ENCODE assay signal across 20 cellular contexts in genomic region chr18:58895385-58895784, GRCh38. TPM values are rescaled to one million over a fixed set of nuclear protein-coding genes. Genes with fewer than 3 reads are reported as not detected.
DNase-seq lines count a peak whose midpoint lies in the region; ATAC-seq and TF ChIP-seq lines count a peak whose summit lies in the region.
"Had no signal": no experiment of that assay in that cellular context is flagged by ENCODE, and none has a peak within 500 bp of the region (broad histone marks: within the 10 kb centered on the region; RNA-seq: fewer than 3 reads in every experiment).

No MANE protein-coding gene starts in this region.

- peaks cover 74% of the 10 kb centered on the region for H3K4me1 Mint-ChIP-seq in GM23338
- peaks cover 20% of the 10 kb centered on the region for H3K4me1 Mint-ChIP-seq in T-helper 17 cell
- H3K4me1 Mint-ChIP-seq in glutamatergic neuron (ENCODE audit: low read depth, unreplicated experiment) = peaks cover 62% of the 10 kb centered on the region
- peaks cover 14% of the 10 kb centered on the region for H3K4me1 Mint-ChIP-seq in activated CD4-positive, alpha-beta memory T cell treated with anti-CD3 and anti-CD28 coated beads for 36 hours (ENCODE audit: low read depth)

- H3K27me3 Mint-ChIP-seq in GM23338 (ENCODE audit: insufficient read depth, low read depth, poor library complexity) (peaks cover 15% of the 10 kb centered on the region), T-helper 17 cell (peaks cover 5% of the 10 kb centered on the region), glutamatergic neuron (ENCODE audit: unreplicated experiment) (peaks cover 9% of the 10 kb centered on the region)
- peaks cover 2% of the 10 kb centered on the region for H3K27me3 Mint-ChIP-seq in activated CD4-positive, alpha-beta memory T cell treated with anti-CD3 and anti-CD28 coated beads for 36 hours

- intact Hi-C loops in prostate gland (cut with DNase I) = no loop called here
- intact Hi-C loops in activated CD4-positive, alpha-beta memory T cell treated with anti-CD3 and anti-CD28 coated beads for 36 hours (cut with micrococcal nuclease) = no loop called here

- H3K9me2 ChIP-seq in GM23338 (ENCODE audit: insufficient read depth) = no peaks in the 10 kb centered on the region
- H3K9me2 ChIP-seq in GM23248 (ENCODE audit: insufficient read depth) = no peaks in the 10 kb centered on the region

- ATAC-seq in GM23338 = no peak
- no peak for ATAC-seq in T-helper 17 cell
- ATAC-seq in GM18907 (IDR thresholded peaks at IDR 0.05; ENCODE audit: unreplicated experiment) = no peak

- no peak overlapping the region for H3K4me3 ChIP-seq in GM23338
- no peak overlapping the region for H3K4me3 ChIP-seq in prostate gland
- no peak overlapping the region for H3K4me3 ChIP-seq in GM23248

- WGBS in prostate gland = 31% methylated on average over 6 of the region's 6 CpGs
- WGBS in GM23248 (ENCODE audit: low coverage in 1 of 2, low lambda C conversion rate in 2 of 2, missing lambda C conversion rate in 2 of 2), 2 experiments = 80 to 81% methylated on average over 6 of the region's 6 CpGs

- H3K27ac Mint-ChIP-seq in GM23338 (peak overlapping the region; percentile 53; the same call in 1 of the 2 replicates), T-helper 17 cell (peak overlapping the region; percentile 39), glutamatergic neuron (ENCODE audit: unreplicated experiment) (peak overlapping the region; percentile 94)
- H3K27ac Mint-ChIP-seq in activated CD4-positive, alpha-beta memory T cell treated with anti-CD3 and anti-CD28 coated beads for 36 hours = no peak overlapping the region

- H3K9me3 Mint-ChIP-seq in GM23338 (no peaks in the 10 kb centered on the region), glutamatergic neuron (ENCODE audit: unreplicated experiment) (peaks cover 7% of the 10 kb centered on the region)
- no peaks in the 10 kb centered on the region for H3K9me3 Mint-ChIP-seq in activated CD4-positive, alpha-beta memory T cell treated with anti-CD3 and anti-CD28 coated beads for 36 hours
- H3K9me3 Mint-ChIP-seq: activated CD4-positive, alpha-beta T cell treated with anti-CD3 and anti-CD28 coated beads, Interleukin-2, amount 10 ng/mL, durations not matched to agents 7 days and 5 days; CD8-positive, alpha-beta memory T cell had no signal

- in situ Hi-C loops in GM23248 (cut with MboI) = no loop called here

- H3K9me3 ChIP-seq in T-helper 17 cell (ENCODE audit: control insufficient read depth, low read length, poor library complexity, severe bottlenecking) (no peaks in the 10 kb centered on the region), prostate gland (no peaks in the 10 kb centered on the region), GM23248 (ENCODE audit: low read depth) (no peaks in the 10 kb centered on the region)
- H3K9me3 ChIP-seq: neutrophil had no signal

- H3F3A ChIP-seq in GM23338 (replicated peaks; ENCODE audit: low read depth) (peaks cover 12% of the 10 kb centered on the region), GM23248 (ENCODE audit: insufficient read depth) (no peaks in the 10 kb centered on the region)

- POLR2A ChIA-PET in activated CD4-positive, alpha-beta memory T cell treated with anti-CD3 and anti-CD28 coated beads for 36 hours (lab: Charles Lee) = no interaction called here

- H3K27me3 ChIP-seq in GM23338 (ENCODE audit: insufficient read depth) = no peaks in the 10 kb centered on the region
- H3K27me3 ChIP-seq in prostate gland (replicated peaks; ENCODE audit: insufficient read depth) = no peaks in the 10 kb centered on the region
- no peaks in the 10 kb centered on the region for H3K27me3 ChIP-seq in GM23248 (replicated peaks; ENCODE audit: insufficient read depth)
- H3K27me3 ChIP-seq: neutrophil had no signal

- TF ChIP-seq POLR2A in prostate gland (IDR thresholded peaks at IDR 0.05) = no peak

- H3K36me3 ChIP-seq in GM23338 (ENCODE audit: insufficient read depth) (peaks cover 16% of the 10 kb centered on the region), prostate gland (no peaks in the 10 kb centered on the region), GM23248 (ENCODE audit: low read depth) (no peaks in the 10 kb centered on the region)
- H3K36me3 ChIP-seq: neutrophil had no signal

- H3K9ac ChIP-seq in GM23248 = no peak overlapping the region

- H3K79me2 ChIP-seq in GM23338 (replicated peaks; ENCODE audit: insufficient read depth) (peaks cover 100% of the 10 kb centered on the region), GM23248 (ENCODE audit: insufficient read depth) (peaks cover 98% of the 10 kb centered on the region)

- H3K4me3 Mint-ChIP-seq in GM23338 = no peak overlapping the region
- H3K4me3 Mint-ChIP-seq in T-helper 17 cell = no peak overlapping the region
- H3K4me3 Mint-ChIP-seq in glutamatergic neuron (ENCODE audit: unreplicated experiment) = peak overlapping the region; percentile 25
- H3K4me3 Mint-ChIP-seq in activated CD4-positive, alpha-beta memory T cell treated with anti-CD3 and anti-CD28 coated beads for 36 hours = no peak overlapping the region
- H3K4me3 Mint-ChIP-seq: activated CD4-positive, alpha-beta T cell treated with anti-CD3 and anti-CD28 coated beads, Interleukin-2, amount 10 ng/mL, durations not matched to agents 7 days and 5 days had no signal

- no peak overlapping the region for H3K4me2 ChIP-seq in GM23338
- no peak overlapping the region for H3K4me2 ChIP-seq in GM23248 (ENCODE audit: unreplicated experiment)

- H3K27ac ChIP-seq in GM23338 (ENCODE audit: low read depth) (peak overlapping the region; percentile 73), prostate gland (peak overlapping the region; percentile 62 to 63), GM23248 (no peak overlapping the region)
- H3K27ac ChIP-seq: HL-60, neutrophil had no signal

- DNase-seq in GM23338 (ENCODE audit: low spot score) (no peak), T-helper 17 cell (no peak), glutamatergic neuron (no peak), prostate gland (ENCODE audit: low spot score) (no peak), GM23248 (no peak), NCI-H774 (lab: John Stamatoyannopoulos, UW) (no peak)
- DNase-seq in activated CD4-positive, alpha-beta memory T cell treated with anti-CD3 and anti-CD28 coated beads for 36 hours = no peak
- DNase-seq: activated CD4-positive, alpha-beta T cell treated with anti-CD3 and anti-CD28 coated beads, Interleukin-2, amount 10 ng/mL, durations not matched to agents 7 days and 5 days; activated gamma-delta T cell treated with Interleukin-2 at 50 U/mL for 16 hours; CD8-positive, alpha-beta memory T cell; DMS79 treated with DMSO at 0.1 percent for 48 hours; HCEC 1CT; KG1; kidney; NCI-H1092; NCI-H2081 treated with DMSO at 0.1 percent for 48 hours; NCI-H526 treated with DMSO at 0.1 percent for 48 hours had no signal

- CTCF ChIA-PET in activated CD4-positive, alpha-beta memory T cell treated with anti-CD3 and anti-CD28 coated beads for 36 hours (lab: Charles Lee) = interaction anchor here (0.6 to 1.6 kb wide), 2 partner anchors 163 to 444 kb away, joined by 3 read pairs; no protein-coding TSS in a partner anchor

- TF ChIP-seq CTCF in GM23338 (conservative IDR thresholded peaks at IDR 0.05; ENCODE audit: low read depth in 2 of 2) = no peak
- TF ChIP-seq CTCF in glutamatergic neuron (IDR thresholded peaks at IDR 0.05; ENCODE audit: partially characterized antibody, unreplicated experiment) = no peak
- TF ChIP-seq CTCF in prostate gland (IDR thresholded peaks at IDR 0.05) = no peak

- H2AFZ ChIP-seq in GM23338 = no peak overlapping the region
- H2AFZ ChIP-seq in GM23248 = no peak overlapping the region

- H3K36me3 Mint-ChIP-seq in GM23338 (ENCODE audit: low read depth) (peaks cover 83% of the 10 kb centered on the region), T-helper 17 cell (ENCODE audit: low read depth) (no peaks in the 10 kb centered on the region), glutamatergic neuron (ENCODE audit: unreplicated experiment) (no peaks in the 10 kb centered on the region)
- no peaks in the 10 kb centered on the region for H3K36me3 Mint-ChIP-seq in activated CD4-positive, alpha-beta memory T cell treated with anti-CD3 and anti-CD28 coated beads for 36 hours
- H3K36me3 Mint-ChIP-seq: CD8-positive, alpha-beta memory T cell had no signal

- H3K4me1 ChIP-seq in GM23338 (ENCODE audit: insufficient read depth) (peaks cover 74% of the 10 kb centered on the region), prostate gland (replicated peaks) (peaks cover 3% of the 10 kb centered on the region), GM23248 (ENCODE audit: insufficient read depth) (no peaks in the 10 kb centered on the region)

- H4K20me1 ChIP-seq in GM23338 (replicated peaks; ENCODE audit: insufficient read depth) (peaks cover 74% of the 10 kb centered on the region), GM23248 (ENCODE audit: insufficient read depth) (no peaks in the 10 kb centered on the region)

TF ChIP-seq in GM23338, 12 proteins besides CTCF, POLR2A, EP300 and RAD21:
- TF ChIP-seq STAT1 (IDR thresholded peaks at IDR 0.05; ENCODE audit: unreplicated experiment) (no peak), ZNF331 (CRISPR knock-in tag; IDR thresholded peaks at IDR 0.05; ENCODE audit: low read depth) (no peak)

RNA-seq across cellular contexts. Expression of gene ZNF532, which starts 30.7 kb away (rescaled TPM):
- 216 and 225 TPM in 2 replicates for total RNA-seq in GM23338 (2014; rRNA removed; shearing (Covaris generic))
- polyA plus RNA-seq in GM23338 (2016; fragmentation: Nextera tagmentation; extraction: Ambion mirVana) (49.8 and 51.5 TPM in 2 replicates), GM23248 (2016; fragmentation: Nextera tagmentation; extraction: Ambion mirVana) (13.2 and 14.3 TPM in 2 replicates)
- total RNA-seq in T-helper 17 cell (10 to 100 TPM; 12.9 to 17.7 TPM), glutamatergic neuron (ENCODE audit: unreplicated experiment) (217 TPM), prostate gland (100 to 1,000 TPM; 231 to 299 TPM)
- 19.0 and 31.9 TPM in 2 replicates for total RNA-seq in GM23248 (2014; rRNA removed; shearing (Covaris generic))
- total RNA-seq in activated CD4-positive, alpha-beta memory T cell treated with anti-CD3 and anti-CD28 coated beads for 36 hours = 1 to 10 TPM; 5.5 to 5.7 TPM
